1 cellular context compared by ENCODE assay signal in genomic region chr9:134307223-134307600, GRCh38.
TF ChIP-seq lines count a peak whose summit lies in the region.

No MANE protein-coding gene starts in this region.

TF ChIP-seq in HepG2, 621 proteins besides CTCF, POLR2A, EP300 and RAD21:
- TF ChIP-seq ZGPAT (CRISPR knock-in tag; IDR thresholded peaks at IDR 0.05), result no peak
- no peak for TF ChIP-seq RXRA (CRISPR knock-in tag; IDR thresholded peaks at IDR 0.05)
- TF ChIP-seq HNF4G (IDR thresholded peaks at IDR 0.05; ENCODE audit: borderline replicate concordance, low read depth, low read length), result no peak
- TF ChIP-seq HNF4G (CRISPR knock-in tag; IDR thresholded peaks at IDR 0.05; ENCODE audit: borderline replicate concordance, low read depth), result no peak
- TF ChIP-seq ZNF7 (CRISPR knock-in tag; IDR thresholded peaks at IDR 0.05), result no peak
- TF ChIP-seq NFYB (CRISPR knock-in tag; IDR thresholded peaks at IDR 0.05), result no peak
- TF ChIP-seq BCLAF1 (IDR thresholded peaks at IDR 0.05), result no peak
- no peak for TF ChIP-seq ZNF816 (CRISPR knock-in tag; IDR thresholded peaks at IDR 0.05; ENCODE audit: borderline replicate concordance)
- TF ChIP-seq SMAD1 (CRISPR knock-in tag; IDR thresholded peaks at IDR 0.05; ENCODE audit: borderline replicate concordance, low read depth), result no peak
- no peak for TF ChIP-seq ZNF292 (CRISPR knock-in tag; IDR thresholded peaks at IDR 0.05; ENCODE audit: borderline replicate concordance, low read depth)
- no peak for TF ChIP-seq RAD51 (IDR thresholded peaks at IDR 0.05; ENCODE audit: borderline replicate concordance)
- TF ChIP-seq AHDC1 (CRISPR knock-in tag; IDR thresholded peaks at IDR 0.05; ENCODE audit: borderline replicate concordance), result no peak
- TF ChIP-seq MED13 (CRISPR knock-in tag; IDR thresholded peaks at IDR 0.05), result no peak
- TF ChIP-seq RFX1 (IDR thresholded peaks at IDR 0.05), result no peak
